ENCODE assay signal across 14 cellular contexts in genomic region chr17:77526728-77527355, GRCh38.
DNase-seq lines count a peak whose midpoint lies in the region; ATAC-seq and TF ChIP-seq lines count a peak whose summit lies in the region.
"Had no signal": no experiment of that assay in that cellular context is flagged by ENCODE, and none has a peak within 500 bp of the region (broad histone marks: within the 10 kb centered on the region; RNA-seq: fewer than 3 reads in every experiment).

No MANE protein-coding gene starts in this region.

- WGBS in endodermal cell (ENCODE audit: insufficient coverage in 1 of 2, insufficient read length in 1 of 2), 2 experiments = 92 to 96% methylated on average over 9 to 15 of the region's 17 CpGs
- WGBS in stomach, 5 donors = 80 to 91% (median 88%) methylated on average over 17 of the region's 17 CpGs
- 76 to 83% (median 77%) methylated on average over 17 of the region's 17 CpGs for WGBS in ovary, 3 donors

- H3K36me3 Mint-ChIP-seq in activated T-cell treated with anti-CD3 and anti-CD28 coated beads, Interleukin-2, amount 50 U/mL, for 24 hours (ENCODE audit: low read depth) = no peaks in the 10 kb centered on the region
- H3K36me3 Mint-ChIP-seq in activated T-cell treated with anti-CD3 and anti-CD28 coated beads, Interleukin-2, amount 50 U/mL, for 72 hours (ENCODE audit: insufficient read depth in 2 of 2) = no peaks in the 10 kb centered on the region
- no peaks in the 10 kb centered on the region for H3K36me3 Mint-ChIP-seq in endodermal cell (ENCODE audit: low read depth)

- TF ChIP-seq EP300 in stomach (IDR thresholded peaks at IDR 0.05) (no peak), ovary (IDR thresholded peaks at IDR 0.05) (no peak)

- no peaks in the 10 kb centered on the region for H3K9me3 Mint-ChIP-seq in activated T-cell treated with anti-CD3 and anti-CD28 coated beads, Interleukin-2, amount 50 U/mL, for 24 hours
- H3K9me3 Mint-ChIP-seq in activated T-cell treated with anti-CD3 and anti-CD28 coated beads, Interleukin-2, amount 50 U/mL, for 72 hours = no peaks in the 10 kb centered on the region
- H3K9me3 Mint-ChIP-seq in endodermal cell = peaks cover 20% of the 10 kb centered on the region

- no peak overlapping the region for H3K9ac ChIP-seq in endodermal cell (ENCODE audit: extremely low read depth, low read length, poor library complexity, severe bottlenecking)

- ATAC-seq in activated T-cell treated with anti-CD3 and anti-CD28 coated beads, Interleukin-2, amount 50 U/mL, for 72 hours (replicated peaks in 1 of 2) = no peak
- ATAC-seq: A549 had no signal

- intact Hi-C loops in stomach (cut with DNase I; ENCODE audit: low total_unique reads) = no loop called here
- intact Hi-C loops in ovary (cut with DNase I) = no loop called here

- no peaks in the 10 kb centered on the region for H3K36me3 ChIP-seq in endodermal cell (ENCODE audit: control insufficient read depth, insufficient read depth, low read length)
- no peaks in the 10 kb centered on the region for H3K36me3 ChIP-seq in stomach
- no peaks in the 10 kb centered on the region for H3K36me3 ChIP-seq in ovary
- H3K36me3 ChIP-seq: SJSA1 had no signal

- no peak overlapping the region for H3K27ac ChIP-seq in endodermal cell (ENCODE audit: low read depth, low read length)
- H3K27ac ChIP-seq in stomach = no peak overlapping the region
- H3K27ac ChIP-seq in ovary = no peak overlapping the region
- H3K27ac ChIP-seq: A549, HL-60, SJSA1 had no signal

- H3K27me3 ChIP-seq in endodermal cell (ENCODE audit: control insufficient read depth, insufficient read depth, low read length, poor library complexity, severe bottlenecking) (peaks cover 29% of the 10 kb centered on the region), stomach (peaks cover 0 to 49% (median 29%) of the 10 kb centered on the region in 3 donors), ovary (no peaks in the 10 kb centered on the region)

- no peak overlapping the region for H3K4me3 Mint-ChIP-seq in activated T-cell treated with anti-CD3 and anti-CD28 coated beads, Interleukin-2, amount 50 U/mL, for 24 hours
- no peak overlapping the region for H3K4me3 Mint-ChIP-seq in activated T-cell treated with anti-CD3 and anti-CD28 coated beads, Interleukin-2, amount 50 U/mL, for 72 hours
- no peak overlapping the region for H3K4me3 Mint-ChIP-seq in endodermal cell

- H3K4me1 Mint-ChIP-seq in activated T-cell treated with anti-CD3 and anti-CD28 coated beads, Interleukin-2, amount 50 U/mL, for 24 hours (ENCODE audit: low read depth) = peaks cover 5% of the 10 kb centered on the region
- peaks cover 5% of the 10 kb centered on the region for H3K4me1 Mint-ChIP-seq in activated T-cell treated with anti-CD3 and anti-CD28 coated beads, Interleukin-2, amount 50 U/mL, for 72 hours (ENCODE audit: low read depth)
- H3K4me1 Mint-ChIP-seq in endodermal cell = peaks cover 8% of the 10 kb centered on the region

- no peak overlapping the region for H3K27ac Mint-ChIP-seq in activated T-cell treated with anti-CD3 and anti-CD28 coated beads, Interleukin-2, amount 50 U/mL, for 24 hours
- H3K27ac Mint-ChIP-seq in activated T-cell treated with anti-CD3 and anti-CD28 coated beads, Interleukin-2, amount 50 U/mL, for 72 hours = no peak overlapping the region
- no peak overlapping the region for H3K27ac Mint-ChIP-seq in endodermal cell

- H3K4me1 ChIP-seq in endodermal cell (ENCODE audit: control insufficient read depth, insufficient read depth, low read length) = no peaks in the 10 kb centered on the region
- H3K4me1 ChIP-seq in stomach = peaks cover 0 to 13% (median 11%) of the 10 kb centered on the region in 4 donors
- no peaks in the 10 kb centered on the region for H3K4me1 ChIP-seq in ovary (ENCODE audit: insufficient read depth)

- peaks cover 26% of the 10 kb centered on the region for H3K27me3 Mint-ChIP-seq in activated T-cell treated with anti-CD3 and anti-CD28 coated beads, Interleukin-2, amount 50 U/mL, for 24 hours
- peaks cover 20% of the 10 kb centered on the region for H3K27me3 Mint-ChIP-seq in activated T-cell treated with anti-CD3 and anti-CD28 coated beads, Interleukin-2, amount 50 U/mL, for 72 hours (ENCODE audit: low read depth)
- H3K27me3 Mint-ChIP-seq in endodermal cell (ENCODE audit: insufficient read depth) = peaks cover 57% of the 10 kb centered on the region

- TF ChIP-seq POLR2A in stomach (IDR thresholded peaks at IDR 0.05) (no peak), ovary (IDR thresholded peaks at IDR 0.05) (no peak)

- no peaks in the 10 kb centered on the region for H3K9me3 ChIP-seq in endodermal cell (ENCODE audit: control insufficient read depth, low read length)
- peaks cover 0 to 6% (median 0%) of the 10 kb centered on the region in 4 donors for H3K9me3 ChIP-seq in stomach
- no peaks in the 10 kb centered on the region for H3K9me3 ChIP-seq in ovary
- H3K9me3 ChIP-seq: A549, SJSA1 had no signal

- TF ChIP-seq CTCF in endodermal cell (conservative IDR thresholded peaks at IDR 0.05) (no peak), stomach (IDR thresholded peaks at IDR 0.05) (no peak), ovary (IDR thresholded peaks at IDR 0.05) (no peak), GM20000 (IDR thresholded peaks at IDR 0.05; ENCODE audit: extremely low read depth, missing control alignments) (no peak)

- DNase-seq in activated T-cell treated with anti-CD3 and anti-CD28 coated beads, Interleukin-2, amount 50 U/mL, for 24 hours = peak; percentile 13
- DNase-seq in activated T-cell treated with anti-CD3 and anti-CD28 coated beads, Interleukin-2, amount 50 U/mL, for 72 hours = no peak
- DNase-seq in NCI-H446 treated with DMSO at 0.1 percent for 48 hours (lab: John Stamatoyannopoulos, UW) (peak; percentile 84), endodermal cell (peak; percentile 33), stomach (peak; percentile 7), ovary (no peak), NCI-H510A (lab: John Stamatoyannopoulos, UW) (no peak), GM20000 (ENCODE audit: low spot score) (no peak)
- DNase-seq: activated CD4-positive, alpha-beta T cell treated with anti-CD3 and anti-CD28 coated beads for 4 hours; cortex of kidney; T-helper 9 cell had no signal

- H3K4me3 ChIP-seq in endodermal cell (ENCODE audit: low read length) (no peak overlapping the region), stomach (no peak overlapping the region), ovary (no peak overlapping the region)
- H3K4me3 ChIP-seq: A549, SJSA1 had no signal

Comparison
In these comparisons a context has a peak if more than half of its experiments do, and no peak if none do; other contexts are left out.
1. DNase-seq: peak in activated T-cell treated with anti-CD3 and anti-CD28 coated beads, Interleukin-2, amount 50 U/mL, for 24 hours (single experiment), NCI-H446 treated with DMSO at 0.1 percent for 48 hours (single experiment), endodermal cell (single experiment) and stomach (single experiment); none in activated T-cell treated with anti-CD3 and anti-CD28 coated beads, Interleukin-2, amount 50 U/mL, for 72 hours (0 of 2), ovary (0 of 5), NCI-H510A (single experiment) and GM20000 (single experiment).